In genomic region chr14:65012353-65012752, GRCh38 we compare ENCODE assay signal across 24 cellular contexts.
"Had no signal": no experiment of that assay in that cellular context is flagged by ENCODE, and none has a peak within 500 bp of the region (broad histone marks: within the 10 kb centered on the region; RNA-seq: fewer than 3 reads in every experiment).

No MANE protein-coding gene starts in this region.

- H3K27me3 Mint-ChIP-seq: activated CD4-positive, alpha-beta memory T cell treated with anti-CD3 and anti-CD28 coated beads for 36 hours; activated CD4-positive, alpha-beta T cell treated with anti-CD3 and anti-CD28 coated beads, Interleukin-2, amount 10 ng/mL, durations not matched to agents 7 days and 5 days; activated naive CD4-positive, alpha-beta T cell treated with anti-CD3 and anti-CD28 coated beads, Interleukin-2, amount 10 ng/mL, durations not matched to agents 7 days and 5 days; activated naive CD8-positive, alpha-beta T cell treated with anti-CD3 and anti-CD28 coated beads for 36 hours; T-cell had no signal

- DNase-seq: activated CD4-positive, alpha-beta memory T cell treated with anti-CD3 and anti-CD28 coated beads for 36 hours; activated CD4-positive, alpha-beta T cell treated with anti-CD3 and anti-CD28 coated beads, Interleukin-2, amount 10 ng/mL, durations not matched to agents 7 days and 5 days; activated CD4-positive, CD25-positive, alpha-beta regulatory T cell; activated CD8-positive, alpha-beta memory T cell treated with anti-CD3 and anti-CD28 coated beads for 24 hours; activated gamma-delta T cell treated with Interleukin-2 at 50 U/mL for 16 hours; activated naive CD4-positive, alpha-beta T cell treated with anti-CD3 and anti-CD28 coated beads, Interleukin-2, amount 10 ng/mL, durations not matched to agents 7 days and 5 days; activated naive CD8-positive, alpha-beta T cell treated with anti-CD3 and anti-CD28 coated beads for 36 hours; activated T-cell treated with anti-CD3 and anti-CD28 coated beads, Interleukin-2, amount 50 U/mL, for 4 hours; Kasumi-1; NCI-H146; NCI-H187 treated with DMSO at 0.1 percent for 48 hours; NCI-H2081 treated with DMSO at 0.1 percent for 48 hours; NCI-H345; NCI-H510A; NCI-H69; NK-92 treated with Interleukin-12 subunit alpha and Interleukin-12 subunit beta, amount 100 ng/mL, for 24 hours; OCI-M1; RPMI8226; T-cell had no signal

- H3K4me3 Mint-ChIP-seq: activated CD4-positive, alpha-beta memory T cell treated with anti-CD3 and anti-CD28 coated beads for 36 hours; activated CD4-positive, alpha-beta T cell treated with anti-CD3 and anti-CD28 coated beads, Interleukin-2, amount 10 ng/mL, durations not matched to agents 7 days and 5 days; activated naive CD4-positive, alpha-beta T cell treated with anti-CD3 and anti-CD28 coated beads, Interleukin-2, amount 10 ng/mL, durations not matched to agents 7 days and 5 days; activated naive CD8-positive, alpha-beta T cell treated with anti-CD3 and anti-CD28 coated beads for 36 hours; activated T-cell treated with anti-CD3 and anti-CD28 coated beads, Interleukin-2, amount 50 U/mL, for 4 hours; T-cell had no signal

- H3K4me1 Mint-ChIP-seq: activated CD4-positive, alpha-beta T cell treated with anti-CD3 and anti-CD28 coated beads, Interleukin-2, amount 10 ng/mL, durations not matched to agents 7 days and 5 days; activated naive CD4-positive, alpha-beta T cell treated with anti-CD3 and anti-CD28 coated beads, Interleukin-2, amount 10 ng/mL, durations not matched to agents 7 days and 5 days; activated naive CD8-positive, alpha-beta T cell treated with anti-CD3 and anti-CD28 coated beads for 36 hours; T-cell had no signal

- ATAC-seq: activated T-cell treated with anti-CD3 and anti-CD28 coated beads, Interleukin-2, amount 50 U/mL, for 4 hours; HepG2; Panc1; Right ventricle myocardium inferior; T-cell had no signal

- H3K4me3 ChIP-seq: SK-N-MC had no signal

- H3K27ac ChIP-seq: SK-N-MC, VCaP had no signal

- H3K27ac Mint-ChIP-seq: activated CD4-positive, alpha-beta memory T cell treated with anti-CD3 and anti-CD28 coated beads for 36 hours; activated CD4-positive, alpha-beta T cell treated with anti-CD3 and anti-CD28 coated beads, Interleukin-2, amount 10 ng/mL, durations not matched to agents 7 days and 5 days; activated naive CD4-positive, alpha-beta T cell treated with anti-CD3 and anti-CD28 coated beads, Interleukin-2, amount 10 ng/mL, durations not matched to agents 7 days and 5 days; activated naive CD8-positive, alpha-beta T cell treated with anti-CD3 and anti-CD28 coated beads for 36 hours; T-cell had no signal
